Comparison of ENCODE assay signal across 8 cellular contexts in the genomic region with DNA sequence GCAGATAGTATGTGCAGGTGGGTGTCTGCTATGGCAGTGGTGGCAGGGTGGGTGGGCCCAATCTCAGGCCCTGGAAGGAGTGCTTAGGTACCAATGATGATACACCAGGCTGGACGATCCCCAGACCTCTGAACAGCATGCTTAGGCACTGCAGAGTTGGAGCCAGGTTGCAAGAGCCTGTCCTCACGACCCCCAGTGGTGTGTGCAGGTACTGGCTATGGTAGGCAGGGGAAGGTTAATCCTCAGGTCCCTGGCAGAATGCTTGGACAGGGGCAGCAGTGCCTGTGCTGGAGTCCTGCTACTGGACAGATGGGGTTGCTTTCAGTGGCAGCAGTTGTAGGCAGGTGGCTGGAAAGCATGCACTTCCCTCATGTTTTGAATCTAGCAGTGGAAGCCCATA.
DNase-seq lines count a peak whose midpoint lies in the region; ATAC-seq and TF ChIP-seq lines count a peak whose summit lies in the region.

No MANE protein-coding gene starts in this region.

- WGBS in hepatocyte (ENCODE audit: low lambda C conversion rate, missing lambda C conversion rate) = 41% methylated on average over 2 of the region's 2 CpGs

- no peak overlapping the region for H2AFZ ChIP-seq in hepatocyte

- no peak overlapping the region for H3K27ac Mint-ChIP-seq in osteocyte (ENCODE audit: unreplicated experiment)

- H3K36me3 ChIP-seq in DOHH2 (ENCODE audit: control insufficient read depth, low read length) (no peaks in the 10 kb centered on the region), hepatocyte (replicated peaks; ENCODE audit: insufficient read depth, low read depth) (no peaks in the 10 kb centered on the region)

- H3K27ac ChIP-seq in DOHH2 (ENCODE audit: low read depth, low read length) (no peak overlapping the region), hepatocyte (no peak overlapping the region)

- H3K4me2 ChIP-seq in DOHH2 (ENCODE audit: low read length) (no peak overlapping the region), hepatocyte (no peak overlapping the region)

- peak; percentile 49 for TF ChIP-seq CTCF in DOHH2 (IDR thresholded peaks at IDR 0.05; ENCODE audit: low read depth, low read length, poor library complexity, severe bottlenecking)
- peak; percentile 30 for TF ChIP-seq CTCF in GM20000 (IDR thresholded peaks at IDR 0.05; ENCODE audit: extremely low read depth, missing control alignments)
- TF ChIP-seq CTCF in NB4 (IDR thresholded peaks at IDR 0.05; ENCODE audit: low read depth, low read length) = peak; percentile 18
- no peak for TF ChIP-seq CTCF in hepatocyte (IDR thresholded peaks at IDR 0.05; ENCODE audit: poor library complexity)
- no peak for TF ChIP-seq CTCF in osteocyte (IDR thresholded peaks at IDR 0.05)

- H4K20me1 ChIP-seq in DOHH2 (ENCODE audit: control insufficient read depth, insufficient read depth, low read depth, low read length) (no peaks in the 10 kb centered on the region), hepatocyte (ENCODE audit: insufficient read depth, poor library complexity, severe bottlenecking) (no peaks in the 10 kb centered on the region)

- H3K4me3 ChIP-seq in DOHH2 (ENCODE audit: low read length) = no peak overlapping the region
- H3K4me3 ChIP-seq in NB4 (ENCODE audit: low read depth, low read length) = no peak overlapping the region
- H3K4me3 ChIP-seq in hepatocyte = no peak overlapping the region

- H3K4me1 Mint-ChIP-seq in osteocyte (ENCODE audit: unreplicated experiment) = no peaks in the 10 kb centered on the region

- H3K79me2 ChIP-seq in DOHH2 (ENCODE audit: control insufficient read depth, low read length) (no peaks in the 10 kb centered on the region), hepatocyte (no peaks in the 10 kb centered on the region)

- no peaks in the 10 kb centered on the region for H3K9me3 ChIP-seq in DOHH2 (ENCODE audit: control insufficient read depth, insufficient read depth, low read length)
- H3K9me3 ChIP-seq in hepatocyte (ENCODE audit: low read depth) = no peaks in the 10 kb centered on the region

- no peak for TF ChIP-seq POLR2A in NB4 (IDR thresholded peaks at IDR 0.05; ENCODE audit: extremely low read depth, insufficient read length)

- H3K27me3 ChIP-seq in DOHH2 (ENCODE audit: control insufficient read depth, low read length) = no peaks in the 10 kb centered on the region
- no peaks in the 10 kb centered on the region for H3K27me3 ChIP-seq in hepatocyte

- DNase-seq in GM20000 (ENCODE audit: low spot score) (no peak), NB4 (ENCODE audit: low read depth) (peak; percentile 6), hepatocyte (ENCODE audit: low spot score) (peak; percentile 11), GM19240 (ENCODE audit: insufficient read length, low spot score) (no peak), left cardiac atrium (no peak), osteocyte (ENCODE audit: extremely low spot score, unreplicated experiment) (no peak)
- no peak for DNase-seq in effector CD4-positive, alpha-beta T cell

- no peak for ATAC-seq in left cardiac atrium

- H3K4me1 ChIP-seq in DOHH2 (ENCODE audit: control insufficient read depth, low read length) = no peaks in the 10 kb centered on the region
- no peaks in the 10 kb centered on the region for H3K4me1 ChIP-seq in hepatocyte (ENCODE audit: insufficient read depth)

- intact Hi-C loops in left cardiac atrium (cut with DNase I) = no loop called here

- H3K36me3 Mint-ChIP-seq in osteocyte (ENCODE audit: unreplicated experiment) = peaks cover 3% of the 10 kb centered on the region

- no peaks in the 10 kb centered on the region for H3F3A ChIP-seq in DOHH2 (ENCODE audit: control insufficient read depth, insufficient read depth)

- no peaks in the 10 kb centered on the region for H3K9me2 ChIP-seq in DOHH2 (replicated peaks; ENCODE audit: control insufficient read depth, low read length)
- H3K9me2 ChIP-seq in hepatocyte (replicated peaks; ENCODE audit: insufficient read depth) = no peaks in the 10 kb centered on the region

- peaks cover 15% of the 10 kb centered on the region for H3K9me3 Mint-ChIP-seq in osteocyte (ENCODE audit: unreplicated experiment)

- H3K27me3 Mint-ChIP-seq in osteocyte (ENCODE audit: unreplicated experiment) = peaks cover 5% of the 10 kb centered on the region

- no peak overlapping the region for H3K4me3 Mint-ChIP-seq in osteocyte (ENCODE audit: unreplicated experiment)

Comparison
In these comparisons a context has a peak if more than half of its experiments do, and no peak if none do; other contexts are left out.
1. CTCF ChIP-seq: peak in DOHH2 (single experiment), GM20000 (single experiment) and NB4 (single experiment); none in hepatocyte (single experiment) and osteocyte (single experiment).
2. DNase-seq: peak in NB4 (single experiment) and hepatocyte (single experiment); none in GM20000 (single experiment), effector CD4-positive, alpha-beta T cell (single experiment), GM19240 (single experiment), left cardiac atrium (single experiment) and osteocyte (single experiment).